In genomic region chr5:90550963-90551362, GRCh38 we compare ENCODE assay signal across 17 cellular contexts. TPM values are rescaled to one million over a fixed set of nuclear protein-coding genes. Genes with fewer than 3 reads are reported as not detected.
"Had no signal": no experiment of that assay in that cellular context is flagged by ENCODE, and none has a peak within 500 bp of the region (broad histone marks: within the 10 kb centered on the region; RNA-seq: fewer than 3 reads in every experiment).

No MANE protein-coding gene starts in this region.

- FAIRE-seq: small intestine had no signal

- H3K4me1 ChIP-seq: suprapubic skin had no signal

- H3K4me3 ChIP-seq: dorsolateral prefrontal cortex, hepatocyte, lung, suprapubic skin, thyroid gland had no signal

- H3K27me3 ChIP-seq: dorsolateral prefrontal cortex, hepatocyte, thyroid gland had no signal

- H3K79me2 ChIP-seq: hepatocyte had no signal

- DNase-seq: cortex of kidney; dorsolateral prefrontal cortex; effector CD8-positive, alpha-beta T cell; foreskin melanocyte; head of caudate nucleus; left colon; left ventricle myocardium superior; naive thymus-derived CD4-positive, alpha-beta T cell; nephron progenitor cell; posterior cingulate gyrus; stimulated activated CD4-positive, alpha-beta T cell treated with anti-CD3 and anti-CD28 coated beads, Interleukin-2, amount 100 ng/mL, for 48 hours; stimulated activated naive CD4-positive, alpha-beta T cell treated with Interleukin-2 at 50 U/mL for 16 hours; thyroid gland had no signal

- H3K9me3 ChIP-seq: suprapubic skin, thyroid gland had no signal

- ATAC-seq: left colon; left ventricle myocardium superior; naive thymus-derived CD4-positive, alpha-beta T cell had no signal

- H3K36me3 ChIP-seq: suprapubic skin, thyroid gland had no signal

- H3K27ac ChIP-seq: dorsolateral prefrontal cortex, hepatocyte, suprapubic skin, thyroid gland had no signal

- H3K4me2 ChIP-seq: hepatocyte had no signal

- H2AFZ ChIP-seq: hepatocyte had no signal

RNA-seq across cellular contexts. Expression of gene ADGRV1, which starts 7.6 kb away (rescaled TPM):
- total RNA-seq: left ventricle myocardium superior had no signal
- polyA plus RNA-seq: naive thymus-derived CD4-positive, alpha-beta T cell had no signal
